7 cellular contexts compared by ENCODE assay signal in the genomic region with DNA sequence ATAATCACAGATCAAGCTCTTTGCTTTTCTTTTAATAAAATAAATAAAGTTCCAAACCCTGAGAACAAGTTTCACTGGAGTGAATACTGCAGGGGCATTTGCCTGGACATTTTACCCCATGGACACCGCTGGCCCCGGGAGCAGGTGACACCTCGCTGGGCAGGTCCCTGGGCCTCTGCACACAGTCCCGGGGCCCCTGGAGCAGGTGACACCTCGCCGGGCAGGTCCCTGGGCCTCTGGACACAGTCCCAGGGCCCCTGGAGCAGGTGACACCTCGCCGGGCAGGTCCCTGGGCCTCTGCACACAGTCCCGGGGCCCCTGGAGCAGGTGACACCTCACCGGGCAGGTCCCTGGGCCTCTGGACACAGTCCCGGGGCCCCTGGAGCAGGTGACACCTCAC. TPM values are rescaled to one million over a fixed set of nuclear protein-coding genes. Genes with fewer than 3 reads are reported as not detected.
"Had no signal": no experiment of that assay in that cellular context is flagged by ENCODE, and none has a peak within 500 bp of the region (broad histone marks: within the 10 kb centered on the region; RNA-seq: fewer than 3 reads in every experiment).

No MANE protein-coding gene starts in this region.

RNA-seq across cellular contexts. Expression of gene TPO, which starts 1.6 kb away (rescaled TPM):
- total RNA-seq: GM23248, GM23338, H1, H4, H7, H9, HFFc6 had no signal
- polyA plus RNA-seq: GM23248, H1 had no signal
